16 cellular contexts compared by ENCODE assay signal in genomic region chr9:127920794-127921193, GRCh38. TPM values are rescaled to one million over a fixed set of nuclear protein-coding genes. Genes with fewer than 3 reads are reported as not detected.
DNase-seq lines count a peak whose midpoint lies in the region; ATAC-seq and TF ChIP-seq lines count a peak whose summit lies in the region.
"Had no signal": no experiment of that assay in that cellular context is flagged by ENCODE, and none has a peak within 500 bp of the region (broad histone marks: within the 10 kb centered on the region; RNA-seq: fewer than 3 reads in every experiment).

No MANE protein-coding gene starts in this region.

- intact Hi-C loops in left lung (cut with DNase I), result loop anchor here in 1 of 2 donors (5.0 to 10.0 kb wide), 3 partner anchors 133 to 406 kb away; partner anchors contain the start of gene CDK9

- H3K9me3 ChIP-seq in BLaER1 treated with 17β-estradiol and CSF1 and Interleukin-3, amounts not matched to agents 10 nM and 100 nM (replicated peaks in 1 of 11), result no peaks in the 10 kb centered on the region
- H3K9me3 ChIP-seq in OCI-LY3 (ENCODE audit: insufficient read depth, low read length) (no peaks in the 10 kb centered on the region), left lung (no peaks in the 10 kb centered on the region)
- H3K9me3 ChIP-seq: adrenal gland, gastrocnemius medialis, Peyer's patch, prostate gland, stomach had no signal

- 0 out of 2 replicates have a peak, but pooled peaks have one; percentile 7 for TF ChIP-seq CTCF in OCI-LY3 (IDR thresholded peaks at IDR 0.05; ENCODE audit: low read depth, low read length)
- no peak for TF ChIP-seq CTCF in left lung (IDR thresholded peaks at IDR 0.05)

- H3K4me1 Mint-ChIP-seq in memory B cell, result peaks cover 31% of the 10 kb centered on the region

- peaks cover 3% of the 10 kb centered on the region for H3K27me3 Mint-ChIP-seq in memory B cell

- H3K79me2 ChIP-seq in OCI-LY3 (ENCODE audit: low read length), result peaks cover 26% of the 10 kb centered on the region

- peaks cover 51 to 68% (median 56%) of the 10 kb centered on the region in 10 experiments for H3K4me1 ChIP-seq in BLaER1 treated with 17β-estradiol and CSF1 and Interleukin-3, amounts not matched to agents 10 nM and 100 nM
- peaks cover 37% of the 10 kb centered on the region for H3K4me1 ChIP-seq in OCI-LY3 (ENCODE audit: low read length)
- peaks cover 28 to 59% of the 10 kb centered on the region in 2 donors for H3K4me1 ChIP-seq in left lung
- H3K4me1 ChIP-seq: prostate gland had no signal

- peak overlapping the region in 8 of 11 experiments; percentile 1 to 94 (median 60); a peak in 9 of 22 replicates for H3K9ac ChIP-seq in BLaER1 treated with 17β-estradiol and CSF1 and Interleukin-3, amounts not matched to agents 10 nM and 100 nM
- no peak overlapping the region for H3K9ac ChIP-seq in OCI-LY3 (ENCODE audit: low read length)

- H3K27me3 ChIP-seq in BLaER1 treated with 17β-estradiol and CSF1 and Interleukin-3, amounts not matched to agents 10 nM and 100 nM, result peaks cover 21 to 37% (median 31%) of the 10 kb centered on the region in 11 experiments
- H3K27me3 ChIP-seq in OCI-LY3 (ENCODE audit: low read depth, low read length), result peaks cover 7% of the 10 kb centered on the region; the same call in 1 of the 2 replicates
- peaks cover 0 to 13% of the 10 kb centered on the region in 2 donors for H3K27me3 ChIP-seq in left lung
- H3K27me3 ChIP-seq: Peyer's patch had no signal

- H3K4me3 ChIP-seq in BLaER1 treated with 17β-estradiol and CSF1 and Interleukin-3, amounts not matched to agents 10 nM and 100 nM, result no peak overlapping the region
- no peak overlapping the region for H3K4me3 ChIP-seq in OCI-LY3 (ENCODE audit: low read length)
- no peak overlapping the region for H3K4me3 ChIP-seq in left lung
- H3K4me3 ChIP-seq: adrenal gland, cardiac muscle cell, prostate gland had no signal

- peak overlapping the region; percentile 74 to 99 (median 94) for H3K4me2 ChIP-seq in BLaER1 treated with 17β-estradiol and CSF1 and Interleukin-3, amounts not matched to agents 10 nM and 100 nM
- peak overlapping the region; percentile 83; the same call in 1 of the 2 replicates for H3K4me2 ChIP-seq in OCI-LY3 (ENCODE audit: low read length)

- H3K9me3 Mint-ChIP-seq in memory B cell, result no peaks in the 10 kb centered on the region
- H3K9me3 Mint-ChIP-seq: activated T-cell treated with anti-CD3 and anti-CD28 coated beads, Interleukin-2, amount 50 U/mL, for 4 hours; nephron progenitor cell; T-helper 2 cell treated with Interferon-gamma antibody and Interleukin-4, amounts not matched to agents 5 μg/mL and 100 μg/mL, for 36 hours had no signal

- H3K27ac ChIP-seq in BLaER1 treated with 17β-estradiol and CSF1 and Interleukin-3, amounts not matched to agents 10 nM and 100 nM, result peak overlapping the region in 10 of 11 experiments; percentile 68 to 94 (median 84); a peak in 19 of 22 replicates
- H3K27ac ChIP-seq in OCI-LY3 (ENCODE audit: low read length) (no peak overlapping the region), left lung (no peak overlapping the region)
- H3K27ac ChIP-seq: cardiac muscle cell, Peyer's patch, prostate gland had no signal

- ATAC-seq in memory B cell (ENCODE audit: low read depth) (no peak), left lung (no peak)

- no peaks in the 10 kb centered on the region for H3K36me3 Mint-ChIP-seq in memory B cell

- peaks cover 0 to 16% (median 0%) of the 10 kb centered on the region in 11 experiments; a peak in 5 of 22 replicates for H4K20me1 ChIP-seq in BLaER1 treated with 17β-estradiol and CSF1 and Interleukin-3, amounts not matched to agents 10 nM and 100 nM
- H4K20me1 ChIP-seq in OCI-LY3 (ENCODE audit: insufficient read depth, low read length), result no peaks in the 10 kb centered on the region

- no peaks in the 10 kb centered on the region for H3K36me3 ChIP-seq in BLaER1 treated with 17β-estradiol and CSF1 and Interleukin-3, amounts not matched to agents 10 nM and 100 nM
- peaks cover 13% of the 10 kb centered on the region for H3K36me3 ChIP-seq in OCI-LY3 (replicated peaks; ENCODE audit: low read depth, low read length)
- no peaks in the 10 kb centered on the region for H3K36me3 ChIP-seq in left lung
- H3K36me3 ChIP-seq: adrenal gland, cardiac muscle cell, gastrocnemius medialis, Peyer's patch, prostate gland, stomach had no signal

- H3K4me3 Mint-ChIP-seq in memory B cell, result no peak overlapping the region
- H3K4me3 Mint-ChIP-seq: nephron progenitor cell had no signal

- H3K27ac Mint-ChIP-seq in memory B cell, result peak overlapping the region; percentile 79
- H3K27ac Mint-ChIP-seq: nephron progenitor cell; T-helper 2 cell treated with Interferon-gamma antibody and Interleukin-4, amounts not matched to agents 5 μg/mL and 100 μg/mL, for 36 hours had no signal

- DNase-seq in memory B cell (ENCODE audit: low spot score in 2 of 2), result no peak
- DNase-seq in NCI-H446 (lab: John Stamatoyannopoulos, UW), result no peak
- no peak for DNase-seq in SHP77 treated with DMSO at 0.1 percent for 48 hours (lab: John Stamatoyannopoulos, UW)
- no peak for DNase-seq in left lung

- H2AFZ ChIP-seq in OCI-LY3 (ENCODE audit: low read depth, low read length), result no peak overlapping the region

RNA-seq across cellular contexts. Expression of gene ST6GALNAC4, which starts 4.0 kb away (rescaled TPM):
- total RNA-seq in left lung, result 10 to 100 TPM; 62.5 to 89.9 TPM

RNA-seq across cellular contexts. Expression of gene PIP5KL1, which starts 9.8 kb away (rescaled TPM):
- total RNA-seq in left lung, result 1 to 10 TPM; 3.8 to 6.7 TPM
- total RNA-seq: skeletal muscle tissue had no signal

RNA-seq across cellular contexts. Expression of gene DPM2, which starts 16.9 kb away (rescaled TPM):
- 10 to 100 TPM; 38.6 to 47.6 TPM for total RNA-seq in left lung

RNA-seq across cellular contexts. Expression of gene ST6GALNAC6, which starts 21.4 kb away (rescaled TPM):
- total RNA-seq in left lung, result 10 to 100 TPM; 43.5 to 57.0 TPM

RNA-seq across cellular contexts. Expression of gene AK1, which starts 43.3 kb away (rescaled TPM):
- total RNA-seq in left lung, result 100 to 1,000 TPM; 111 to 264 TPM

Comparison
In these comparisons a context has a peak if more than half of its experiments do, and no peak if none do; other contexts are left out.
1. H3K27ac ChIP-seq: peak in BLaER1 treated with 17β-estradiol and CSF1 and Interleukin-3, amounts not matched to agents 10 nM and 100 nM (10 of 11); none in OCI-LY3 (single experiment) and left lung (0 of 2).